9 cellular contexts compared by ENCODE assay signal in genomic region chr9:27125030-27125429, GRCh38. TPM values are rescaled to one million over a fixed set of nuclear protein-coding genes. Genes with fewer than 3 reads are reported as not detected.
A peak's percentile ranks its signal among the peaks of the same experiment; 100 is the strongest.
DNase-seq lines count a peak whose midpoint lies in the region; ATAC-seq and TF ChIP-seq lines count a peak whose summit lies in the region.
"Had no signal": no experiment of that assay in that cellular context is flagged by ENCODE, and none has a peak within 500 bp of the region (broad histone marks: within the 10 kb centered on the region; RNA-seq: fewer than 3 reads in every experiment).

No MANE protein-coding gene starts in this region.

- no peak for TF ChIP-seq EP300 in gastroesophageal sphincter (IDR thresholded peaks at IDR 0.05)

- H3K4me3 ChIP-seq in gastroesophageal sphincter (no peak overlapping the region), rectal smooth muscle tissue (ENCODE audit: low read length) (no peak overlapping the region)

- peak; percentile 88 for DNase-seq in ELR (ENCODE audit: low read depth)
- DNase-seq in RWPE1 (ENCODE audit: low spot score), result peak; percentile 91
- DNase-seq in stimulated activated CD4-positive, alpha-beta T cell treated with anti-CD3 and anti-CD28 coated beads, Interleukin-2, amount 100 ng/mL, for 24 hours, result no peak
- DNase-seq: activated CD4-positive, alpha-beta T cell treated with anti-CD3 and anti-CD28 coated beads for 36 hours had no signal

- H3K4me1 ChIP-seq in gastroesophageal sphincter (peaks cover 3 to 28% (median 14%) of the 10 kb centered on the region in 3 donors), rectal smooth muscle tissue (ENCODE audit: control insufficient read depth, insufficient read depth, low read length) (peaks cover 26% of the 10 kb centered on the region)

- no peaks in the 10 kb centered on the region for H3K36me3 ChIP-seq in gastroesophageal sphincter
- H3K36me3 ChIP-seq in rectal smooth muscle tissue (ENCODE audit: control insufficient read depth, insufficient read depth, low read length), result no peaks in the 10 kb centered on the region

- H3K27me3 ChIP-seq in gastroesophageal sphincter, result no peaks in the 10 kb centered on the region
- H3K27me3 ChIP-seq in rectal smooth muscle tissue (ENCODE audit: control insufficient read depth, insufficient read depth, low read length), result no peaks in the 10 kb centered on the region

- CTCF ChIA-PET in RWPE1 (lab: Yijun Ruan, JAX), result interaction anchor here (0.6 kb wide), 1 partner anchor 359 kb away, joined by 4 read pairs; no protein-coding TSS in a partner anchor

- H3K9me3 ChIP-seq in gastroesophageal sphincter, result no peaks in the 10 kb centered on the region

- no peak for TF ChIP-seq POLR2A in gastroesophageal sphincter (IDR thresholded peaks at IDR 0.05)

- TF ChIP-seq CTCF in RWPE1 (conservative IDR thresholded peaks at IDR 0.05; ENCODE audit: low read depth) (no peak), gastroesophageal sphincter (IDR thresholded peaks at IDR 0.05) (no peak)

- H3K27ac ChIP-seq in RWPE1 (peak overlapping the region; percentile 88), gastroesophageal sphincter (peak overlapping the region in 2 of 4 donors; percentile 18 to 52), rectal smooth muscle tissue (ENCODE audit: low read depth, low read length) (peak overlapping the region; percentile 68)

- WGBS in gastroesophageal sphincter (ENCODE audit: low coverage in 1 of 2), 2 donors, result 0 to 11% methylated on average over 2 to 4 of the region's 4 CpGs

- H3K9ac ChIP-seq in rectal smooth muscle tissue (ENCODE audit: low read length), result no peak overlapping the region

- ATAC-seq in gastroesophageal sphincter (peak; percentile 91), GM19452 (IDR thresholded peaks at IDR 0.05; ENCODE audit: unreplicated experiment) (no peak), HG02885 (IDR thresholded peaks at IDR 0.05; ENCODE audit: poor library complexity, unreplicated experiment) (no peak), GM21447 (IDR thresholded peaks at IDR 0.05; ENCODE audit: unreplicated experiment) (no peak)
- ATAC-seq: activated CD4-positive, alpha-beta T cell treated with anti-CD3 and anti-CD28 coated beads for 36 hours had no signal

- POLR2A ChIA-PET in RWPE1 (lab: Yijun Ruan, JAX; ENCODE audit: low non-redundant PET), result no interaction called here

RNA-seq across cellular contexts. Expression of gene TEK, which starts 16.0 kb away (rescaled TPM):
- total RNA-seq in gastroesophageal sphincter, result 10 to 100 TPM in 3 of 4 donors, 1 to 10 TPM in 1; 4.4 to 25.3 (median 13.2) TPM
- total RNA-seq: activated CD4-positive, alpha-beta T cell treated with anti-CD3 and anti-CD28 coated beads for 36 hours had no signal

Comparison
In these comparisons a context has a peak if more than half of its experiments do, and no peak if none do; other contexts are left out.
1. DNase-seq: peak in ELR (single experiment) and RWPE1 (single experiment); none in stimulated activated CD4-positive, alpha-beta T cell treated with anti-CD3 and anti-CD28 coated beads, Interleukin-2, amount 100 ng/mL, for 24 hours (0 of 2).